Comparison of ENCODE assay signal across 8 cellular contexts in the genomic region with DNA sequence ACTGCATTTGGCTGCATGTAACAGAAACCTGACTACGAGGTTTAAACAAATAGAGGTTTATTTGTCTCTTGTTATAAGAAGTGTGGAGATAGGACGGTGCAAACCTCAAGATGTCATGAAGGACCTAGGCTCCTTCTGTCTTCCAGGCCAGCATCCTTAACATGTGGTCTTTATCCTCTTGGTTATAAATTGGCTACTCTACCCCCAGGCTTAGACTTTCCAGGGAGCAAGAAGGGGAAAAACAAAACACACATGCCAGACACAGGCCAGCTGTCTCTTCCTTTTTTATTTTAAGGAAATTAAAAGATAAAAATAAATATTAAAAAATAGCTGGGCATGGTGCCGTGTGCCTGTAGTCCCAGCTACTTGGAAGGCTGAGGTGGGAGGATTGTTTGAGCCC. TPM values are rescaled to one million over a fixed set of nuclear protein-coding genes. Genes with fewer than 3 reads are reported as not detected.
"Had no signal": no experiment of that assay in that cellular context is flagged by ENCODE, and none has a peak within 500 bp of the region (broad histone marks: within the 10 kb centered on the region; RNA-seq: fewer than 3 reads in every experiment).

No MANE protein-coding gene starts in this region.

- H3K9me3 ChIP-seq: HAP-1 had no signal

- H3K4me1 ChIP-seq: HAP-1 had no signal

- ATAC-seq: HCT116 had no signal

- H2AFZ ChIP-seq: GM23248 had no signal

- H3K36me3 ChIP-seq: HAP-1 had no signal

- H3K4me3 ChIP-seq: GM23248, HAP-1 had no signal

- DNase-seq: GM23248, GOT3, H7, HFFc6, IMR-90 had no signal

- H3K27ac ChIP-seq: GM23248 had no signal

RNA-seq across cellular contexts. Expression of gene PRELP, which starts 51.3 kb away (rescaled TPM):
- total RNA-seq: H4, IMR-90 had no signal
